20 cellular contexts compared by ENCODE assay signal in genomic region chr4:97942951-97943350, GRCh38.
DNase-seq lines count a peak whose midpoint lies in the region; ATAC-seq, FAIRE-seq and TF ChIP-seq lines count a peak whose summit lies in the region.
"Had no signal": no experiment of that assay in that cellular context is flagged by ENCODE, and none has a peak within 500 bp of the region (broad histone marks: within the 10 kb centered on the region; RNA-seq: fewer than 3 reads in every experiment).

No MANE protein-coding gene starts in this region.

- no peak overlapping the region for H3K23ac ChIP-seq in mesenchymal stem cell (ENCODE audit: low read length in 2 of 2)

- ATAC-seq in foreskin keratinocyte = no peak
- ATAC-seq: GM12878 had no signal

- in situ Hi-C loops in mammary epithelial cell (cut with MboI; ENCODE audit: low sequenced_read_pairs in 2 of 2) = no loop called here

- dilution Hi-C loops in mammary epithelial cell (cut with HindIII; ENCODE audit: low sequenced_read_pairs) = no loop called here

- peak overlapping the region; percentile 40 for H3K4me2 ChIP-seq in mammary epithelial cell (ENCODE audit: insufficient read depth, low read depth, low read length)
- no peak overlapping the region for H3K4me2 ChIP-seq in mesenchymal stem cell (ENCODE audit: low read length, poor library complexity, severe bottlenecking)
- H3K4me2 ChIP-seq: BLaER1 had no signal

- POLR2A ChIA-PET in MCF 10A (lab: Yijun Ruan, JAX) = no interaction called here

- H3K4me3 Mint-ChIP-seq in MCF 10A (ENCODE audit: unreplicated experiment) = no peak overlapping the region
- H3K4me3 Mint-ChIP-seq in activated CD4-positive, alpha-beta T cell treated with anti-CD3 and anti-CD28 coated beads, Interleukin-2, amount 10 ng/mL, durations not matched to agents 24 days and 14 days = no peak overlapping the region
- H3K4me3 Mint-ChIP-seq: CD14-positive monocyte; CD4-positive, alpha-beta memory T cell; H9 had no signal

- H4K8ac ChIP-seq in mesenchymal stem cell (ENCODE audit: low read length) = no peak overlapping the region

- no peak overlapping the region for H2BK5ac ChIP-seq in mesenchymal stem cell (ENCODE audit: low read depth, low read length, poor library complexity, severe bottlenecking)

- H3K27ac ChIP-seq in mammary epithelial cell (ENCODE audit: insufficient read depth, low read depth, low read length) (peak overlapping the region; percentile 47), foreskin keratinocyte (no peak overlapping the region), mesenchymal stem cell (ENCODE audit: low read length, poor library complexity, severe bottlenecking) (no peak overlapping the region)
- H3K27ac ChIP-seq: BLaER1 had no signal

- H3K27me3 Mint-ChIP-seq in MCF 10A (ENCODE audit: insufficient read depth, unreplicated experiment) = no peaks in the 10 kb centered on the region
- no peaks in the 10 kb centered on the region for H3K27me3 Mint-ChIP-seq in activated CD4-positive, alpha-beta T cell treated with anti-CD3 and anti-CD28 coated beads, Interleukin-2, amount 10 ng/mL, durations not matched to agents 24 days and 14 days
- H3K27me3 Mint-ChIP-seq: CD4-positive, alpha-beta memory T cell had no signal

- peaks cover under 1% of the 10 kb centered on the region for H3K9me3 Mint-ChIP-seq in MCF 10A (ENCODE audit: unreplicated experiment)
- peaks cover 12% of the 10 kb centered on the region for H3K9me3 Mint-ChIP-seq in activated CD4-positive, alpha-beta T cell treated with anti-CD3 and anti-CD28 coated beads, Interleukin-2, amount 10 ng/mL, durations not matched to agents 24 days and 14 days

- TF ChIP-seq CTCF in mammary epithelial cell (conservative IDR thresholded peaks at IDR 0.05 in 1 of 2, IDR thresholded peaks at IDR 0.05 in 1 of 2; ENCODE audit: extremely low read depth in 1 of 2, insufficient read depth in 1 of 2, low read depth in 1 of 2, low read length in 2 of 2) = no peak
- no peak for TF ChIP-seq CTCF in MCF 10A (IDR thresholded peaks at IDR 0.05; ENCODE audit: unreplicated experiment)
- TF ChIP-seq CTCF in bronchial epithelial cell (IDR thresholded peaks at IDR 0.05; ENCODE audit: insufficient read depth, low read length, severe bottlenecking) = no peak
- no peak for TF ChIP-seq CTCF in foreskin keratinocyte (conservative IDR thresholded peaks at IDR 0.05)

- H2AFZ ChIP-seq in mammary epithelial cell (ENCODE audit: low read depth, low read length) = peak overlapping the region; percentile 40
- H2AFZ ChIP-seq in mesenchymal stem cell (ENCODE audit: low read depth, low read length) = no peak overlapping the region

- DNase-seq in mammary epithelial cell (peak; percentile 35), MCF 10A (ENCODE audit: unreplicated experiment) (no peak), bronchial epithelial cell (ENCODE audit: low read depth) (peak; percentile 36), foreskin keratinocyte (peak; percentile 8 to 25), RKO (ENCODE audit: low spot score) (no peak), mesenchymal stem cell (no peak)
- no peak for DNase-seq in activated CD4-positive, alpha-beta T cell treated with anti-CD3 and anti-CD28 coated beads, Interleukin-2, amount 10 ng/mL, durations not matched to agents 24 days and 14 days
- DNase-seq: 8988T; CD4-positive, alpha-beta memory T cell; DMS 273 treated with DMSO at 0.1 percent for 48 hours; DMS53; DND-41; EL; H9; IMR-90 had no signal

- no peaks in the 10 kb centered on the region for H4K20me1 ChIP-seq in mammary epithelial cell (ENCODE audit: insufficient read depth, low read length)
- H4K20me1 ChIP-seq: BLaER1 had no signal

- H3K4me3 ChIP-seq in mammary epithelial cell (replicated peaks in 1 of 3; ENCODE audit: insufficient read depth in 1 of 3, low read depth in 2 of 3, low read length in 3 of 3) (no peak overlapping the region), bronchial epithelial cell (ENCODE audit: low read depth, low read length) (no peak overlapping the region), mesenchymal stem cell (ENCODE audit: insufficient read depth in 1 of 2, low read depth in 1 of 2, low read length in 2 of 2) (no peak overlapping the region)
- H3K4me3 ChIP-seq: BLaER1, GM12878 had no signal

- H3K27ac Mint-ChIP-seq in MCF 10A (ENCODE audit: low read depth, unreplicated experiment) = no peak overlapping the region
- no peak overlapping the region for H3K27ac Mint-ChIP-seq in activated CD4-positive, alpha-beta T cell treated with anti-CD3 and anti-CD28 coated beads, Interleukin-2, amount 10 ng/mL, durations not matched to agents 24 days and 14 days
- H3K27ac Mint-ChIP-seq: CD14-positive monocyte; CD4-positive, alpha-beta memory T cell; H9 had no signal

- H3K27me3 ChIP-seq in mammary epithelial cell (ENCODE audit: insufficient read depth, low read length) = no peaks in the 10 kb centered on the region
- H3K27me3 ChIP-seq in bronchial epithelial cell (ENCODE audit: control insufficient read depth, insufficient read depth, low read length) = no peaks in the 10 kb centered on the region
- H3K27me3 ChIP-seq in foreskin keratinocyte = no peaks in the 10 kb centered on the region
- H3K27me3 ChIP-seq in mesenchymal stem cell (ENCODE audit: control insufficient read depth in 1 of 2, insufficient read depth in 1 of 2, low read length in 2 of 2) = no peaks in the 10 kb centered on the region
- H3K27me3 ChIP-seq: BLaER1 had no signal

- WGBS in mammary epithelial cell (ENCODE audit: low coverage, missing lambda C conversion rate) = 27% methylated on average over 1 of the region's 1 CpG
- WGBS in mesenchymal stem cell = no CpG with 5 or more reads among the region's 1 CpG

- no peak overlapping the region for H2BK120ac ChIP-seq in mesenchymal stem cell (ENCODE audit: low read depth, low read length)

- no peaks in the 10 kb centered on the region for H3K79me1 ChIP-seq in mesenchymal stem cell (replicated peaks; ENCODE audit: low read length, poor library complexity, severe bottlenecking)

- H3K4ac ChIP-seq in mesenchymal stem cell (ENCODE audit: low read depth in 1 of 2, low read length in 2 of 2) = no peak overlapping the region

- no peak for FAIRE-seq in bronchial epithelial cell (lab: Jason Lieb, UNC)
- FAIRE-seq: GM12878, H1, HTR-8/SVneo had no signal

- H3K4me1 ChIP-seq in mammary epithelial cell (ENCODE audit: insufficient read depth, low read length) = peaks cover 9% of the 10 kb centered on the region
- H3K4me1 ChIP-seq in foreskin keratinocyte = peaks cover 14% of the 10 kb centered on the region
- H3K4me1 ChIP-seq in mesenchymal stem cell (ENCODE audit: control insufficient read depth, insufficient read depth, low read depth, low read length) = no peaks in the 10 kb centered on the region
- H3K4me1 ChIP-seq: BLaER1 had no signal

- no peaks in the 10 kb centered on the region for H3K79me2 ChIP-seq in mammary epithelial cell (ENCODE audit: insufficient read depth, low read length)

- CTCF ChIA-PET in mammary epithelial cell (lab: Charles Lee; ENCODE audit: low non-redundant PET) = interaction anchor here (0.6 kb wide), 1 partner anchor 44 kb away, joined by 5 read pairs; no protein-coding TSS in a partner anchor
- CTCF ChIA-PET in MCF 10A (lab: Yijun Ruan, JAX) = no interaction called here

- H2BK12ac ChIP-seq in mesenchymal stem cell (ENCODE audit: low read length in 2 of 2) = no peak overlapping the region

- H3K4me1 Mint-ChIP-seq in MCF 10A (ENCODE audit: insufficient read depth, unreplicated experiment) = peaks cover 11% of the 10 kb centered on the region
- H3K4me1 Mint-ChIP-seq in activated CD4-positive, alpha-beta T cell treated with anti-CD3 and anti-CD28 coated beads, Interleukin-2, amount 10 ng/mL, durations not matched to agents 24 days and 14 days = no peaks in the 10 kb centered on the region
- H3K4me1 Mint-ChIP-seq: CD14-positive monocyte; CD4-positive, alpha-beta memory T cell; H9 had no signal

- H3K36me3 Mint-ChIP-seq in MCF 10A (ENCODE audit: insufficient read depth, unreplicated experiment) = no peaks in the 10 kb centered on the region
- no peaks in the 10 kb centered on the region for H3K36me3 Mint-ChIP-seq in activated CD4-positive, alpha-beta T cell treated with anti-CD3 and anti-CD28 coated beads, Interleukin-2, amount 10 ng/mL, durations not matched to agents 24 days and 14 days (ENCODE audit: low read depth)
- H3K36me3 Mint-ChIP-seq: CD14-positive monocyte; CD4-positive, alpha-beta memory T cell had no signal

- H4K91ac ChIP-seq in mesenchymal stem cell (ENCODE audit: low read length) = no peak overlapping the region

- intact Hi-C loops in mammary epithelial cell (cut with micrococcal nuclease) (no loop called here), MCF 10A (cut with micrococcal nuclease) (no loop called here)
- intact Hi-C loops in activated CD4-positive, alpha-beta T cell treated with anti-CD3 and anti-CD28 coated beads, Interleukin-2, amount 10 ng/mL, durations not matched to agents 24 days and 14 days (cut with micrococcal nuclease) = no loop called here

- no peaks in the 10 kb centered on the region for H3K36me3 ChIP-seq in mammary epithelial cell (ENCODE audit: insufficient read depth, low read length)
- no peaks in the 10 kb centered on the region for H3K36me3 ChIP-seq in bronchial epithelial cell (ENCODE audit: control insufficient read depth, insufficient read depth, low read length)
- H3K36me3 ChIP-seq in mesenchymal stem cell (ENCODE audit: control insufficient read depth in 1 of 2, insufficient read depth in 2 of 2, low read depth in 1 of 2, low read length in 2 of 2) = no peaks in the 10 kb centered on the region
- H3K36me3 ChIP-seq: BLaER1 had no signal

- H2BK15ac ChIP-seq in mesenchymal stem cell (ENCODE audit: low read depth, poor library complexity, severe bottlenecking) = no peak overlapping the region

- H3K9me3 ChIP-seq in mammary epithelial cell (replicated peaks; ENCODE audit: insufficient read depth, low read length) (peaks cover 11% of the 10 kb centered on the region), mesenchymal stem cell (ENCODE audit: control insufficient read depth, low read length) (peaks cover 44% of the 10 kb centered on the region)

- BruUV-seq in mammary epithelial cell (replicated peaks; lab: Mats Ljungman, UMichigan) (no TSS peak), MCF 10A (replicated peaks; lab: Mats Ljungman, UMichigan) (no TSS peak)

- no peak overlapping the region for H3K14ac ChIP-seq in mesenchymal stem cell (ENCODE audit: low read length in 2 of 2)

- H2AK5ac ChIP-seq in mesenchymal stem cell (ENCODE audit: low read length, severe bottlenecking) = no peak overlapping the region

- no peak overlapping the region for H3K9ac ChIP-seq in mammary epithelial cell (ENCODE audit: insufficient read depth, low read length)
- no peak overlapping the region for H3K9ac ChIP-seq in mesenchymal stem cell (ENCODE audit: low read length)
- H3K9ac ChIP-seq: BLaER1 had no signal

- H3K18ac ChIP-seq in mesenchymal stem cell (ENCODE audit: low read depth in 1 of 2, low read length in 2 of 2) = no peak overlapping the region

Comparison
In these comparisons a context has a peak if more than half of its experiments do, and no peak if none do; other contexts are left out.
1. DNase-seq: peak in mammary epithelial cell (single experiment), bronchial epithelial cell (single experiment) and foreskin keratinocyte (2 of 2); none in MCF 10A (single experiment), RKO (single experiment), mesenchymal stem cell (single experiment) and activated CD4-positive, alpha-beta T cell treated with anti-CD3 and anti-CD28 coated beads, Interleukin-2, amount 10 ng/mL, durations not matched to agents 24 days and 14 days (single experiment).